Comparison of ENCODE assay signal across 18 cellular contexts in the genomic region with DNA sequence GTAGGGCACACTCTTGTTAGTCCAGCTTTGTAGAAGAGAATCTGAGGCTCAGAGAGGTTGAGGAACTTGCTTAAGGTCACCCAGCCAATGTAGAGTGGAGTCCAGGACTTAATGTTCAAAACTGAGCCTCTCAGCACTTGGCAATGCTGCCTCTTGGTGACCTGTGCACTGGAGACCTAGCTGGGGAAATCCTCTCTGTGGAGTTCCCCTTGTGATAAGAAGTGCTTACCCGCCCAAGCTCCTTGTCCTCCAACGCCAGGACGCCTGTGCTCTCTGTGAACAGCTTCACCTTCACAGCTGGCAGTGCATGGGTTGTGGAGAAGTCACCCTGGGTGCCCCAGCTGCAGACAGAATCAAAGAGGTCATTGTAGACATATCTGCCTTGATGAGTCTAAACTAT.
"Had no signal": no experiment of that assay in that cellular context is flagged by ENCODE, and none has a peak within 500 bp of the region (broad histone marks: within the 10 kb centered on the region; RNA-seq: fewer than 3 reads in every experiment).

No MANE protein-coding gene starts in this region.

- H3K4me1 ChIP-seq: parathyroid adenoma, prostate gland, right lobe of liver, testis, tibial nerve, uterus had no signal

- H3K27ac ChIP-seq: dorsolateral prefrontal cortex, parathyroid adenoma, prostate gland, right lobe of liver, testis, tibial nerve, uterus had no signal

- H3K9me3 ChIP-seq: prostate gland, right lobe of liver, testis, tibial nerve, uterus had no signal

- H3K36me3 ChIP-seq: prostate gland, right lobe of liver, tibial nerve, uterus had no signal

- DNase-seq: cortex of kidney; dorsolateral prefrontal cortex; effector CD8-positive, alpha-beta T cell; glutamatergic neuron; islet precursor cell; mammary epithelial cell; naive thymus-derived CD4-positive, alpha-beta T cell; nephron progenitor cell; right lobe of liver; stimulated activated CD4-positive, alpha-beta T cell treated with anti-CD3 and anti-CD28 coated beads, Interleukin-4, amount 100 ng/mL, for 1 hour; stimulated activated CD8-positive, alpha-beta memory T cell treated with anti-CD3 and anti-CD28 coated beads, Interleukin-4, amount 100 ng/mL, for 48 hours; testis; uterus had no signal

- ATAC-seq: left lobe of liver; naive thymus-derived CD4-positive, alpha-beta T cell; stimulated activated effector memory CD8-positive, alpha-beta T cell treated with anti-CD3 and anti-CD28 coated beads, Interleukin-12 subunit alpha, Interleukin-12 subunit beta, amount 100 ng/mL, for 72 hours had no signal

- H3K27me3 ChIP-seq: right lobe of liver, testis, tibial nerve, uterus had no signal

- H3K4me3 ChIP-seq: dorsolateral prefrontal cortex, prostate gland, right lobe of liver, testis, tibial nerve, uterus had no signal
